In the genomic region with DNA sequence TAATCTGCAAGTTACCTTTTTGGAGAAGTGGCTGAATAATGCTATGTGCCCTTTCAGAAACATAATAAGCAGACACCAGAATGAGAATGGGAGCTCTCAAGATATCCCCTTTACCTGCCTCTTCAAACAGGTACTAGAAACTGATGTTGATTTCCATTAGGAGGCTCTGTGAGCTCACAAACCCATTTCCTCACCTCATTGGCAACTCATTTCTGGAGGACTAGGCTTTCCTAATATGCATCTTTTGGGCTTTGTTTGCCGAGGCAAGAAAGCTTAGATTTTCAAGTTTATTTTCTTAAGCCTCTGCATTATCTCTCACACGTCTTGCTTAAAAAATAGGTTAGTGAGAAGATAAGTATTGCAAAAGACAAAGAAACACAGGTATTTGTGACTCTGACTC, we compare ENCODE assay signal across 3 cellular contexts.
TF ChIP-seq lines count a peak whose summit lies in the region.

No MANE protein-coding gene starts in this region.

TF ChIP-seq in GM23338, 12 proteins besides CTCF, POLR2A, EP300 and RAD21 (continued from another document):
- TF ChIP-seq, protein P1, sequence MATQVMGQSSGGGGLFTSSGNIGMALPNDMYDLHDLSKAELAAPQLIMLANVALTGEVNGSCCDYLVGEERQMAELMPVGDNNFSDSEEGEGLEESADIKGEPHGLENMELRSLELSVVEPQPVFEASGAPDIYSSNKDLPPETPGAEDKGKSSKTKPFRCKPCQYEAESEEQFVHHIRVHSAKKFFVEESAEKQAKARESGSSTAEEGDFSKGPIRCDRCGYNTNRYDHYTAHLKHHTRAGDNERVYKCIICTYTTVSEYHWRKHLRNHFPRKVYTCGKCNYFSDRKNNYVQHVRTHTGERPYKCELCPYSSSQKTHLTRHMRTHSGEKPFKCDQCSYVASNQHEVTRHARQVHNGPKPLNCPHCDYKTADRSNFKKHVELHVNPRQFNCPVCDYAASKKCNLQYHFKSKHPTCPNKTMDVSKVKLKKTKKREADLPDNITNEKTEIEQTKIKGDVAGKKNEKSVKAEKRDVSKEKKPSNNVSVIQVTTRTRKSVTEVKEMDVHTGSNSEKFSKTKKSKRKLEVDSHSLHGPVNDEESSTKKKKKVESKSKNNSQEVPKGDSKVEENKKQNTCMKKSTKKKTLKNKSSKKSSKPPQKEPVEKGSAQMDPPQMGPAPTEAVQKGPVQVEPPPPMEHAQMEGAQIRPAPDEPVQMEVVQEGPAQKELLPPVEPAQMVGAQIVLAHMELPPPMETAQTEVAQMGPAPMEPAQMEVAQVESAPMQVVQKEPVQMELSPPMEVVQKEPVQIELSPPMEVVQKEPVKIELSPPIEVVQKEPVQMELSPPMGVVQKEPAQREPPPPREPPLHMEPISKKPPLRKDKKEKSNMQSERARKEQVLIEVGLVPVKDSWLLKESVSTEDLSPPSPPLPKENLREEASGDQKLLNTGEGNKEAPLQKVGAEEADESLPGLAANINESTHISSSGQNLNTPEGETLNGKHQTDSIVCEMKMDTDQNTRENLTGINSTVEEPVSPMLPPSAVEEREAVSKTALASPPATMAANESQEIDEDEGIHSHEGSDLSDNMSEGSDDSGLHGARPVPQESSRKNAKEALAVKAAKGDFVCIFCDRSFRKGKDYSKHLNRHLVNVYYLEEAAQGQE (IDR thresholded peaks at IDR 0.05; ENCODE audit: unreplicated experiment) = no peak
- TF ChIP-seq POLR2AphosphoS5 (IDR thresholded peaks at IDR 0.05; ENCODE audit: low read depth) = no peak
- TF ChIP-seq CREB1 (CRISPR knock-in tag; IDR thresholded peaks at IDR 0.05; ENCODE audit: low read depth) = no peak
- TF ChIP-seq ZNF331 (CRISPR knock-in tag; IDR thresholded peaks at IDR 0.05; ENCODE audit: low read depth) = no peak

TF ChIP-seq in WTC11, 78 proteins besides CTCF, POLR2A, EP300 and RAD21 (continued from another document):
- TF ChIP-seq, protein P2, sequence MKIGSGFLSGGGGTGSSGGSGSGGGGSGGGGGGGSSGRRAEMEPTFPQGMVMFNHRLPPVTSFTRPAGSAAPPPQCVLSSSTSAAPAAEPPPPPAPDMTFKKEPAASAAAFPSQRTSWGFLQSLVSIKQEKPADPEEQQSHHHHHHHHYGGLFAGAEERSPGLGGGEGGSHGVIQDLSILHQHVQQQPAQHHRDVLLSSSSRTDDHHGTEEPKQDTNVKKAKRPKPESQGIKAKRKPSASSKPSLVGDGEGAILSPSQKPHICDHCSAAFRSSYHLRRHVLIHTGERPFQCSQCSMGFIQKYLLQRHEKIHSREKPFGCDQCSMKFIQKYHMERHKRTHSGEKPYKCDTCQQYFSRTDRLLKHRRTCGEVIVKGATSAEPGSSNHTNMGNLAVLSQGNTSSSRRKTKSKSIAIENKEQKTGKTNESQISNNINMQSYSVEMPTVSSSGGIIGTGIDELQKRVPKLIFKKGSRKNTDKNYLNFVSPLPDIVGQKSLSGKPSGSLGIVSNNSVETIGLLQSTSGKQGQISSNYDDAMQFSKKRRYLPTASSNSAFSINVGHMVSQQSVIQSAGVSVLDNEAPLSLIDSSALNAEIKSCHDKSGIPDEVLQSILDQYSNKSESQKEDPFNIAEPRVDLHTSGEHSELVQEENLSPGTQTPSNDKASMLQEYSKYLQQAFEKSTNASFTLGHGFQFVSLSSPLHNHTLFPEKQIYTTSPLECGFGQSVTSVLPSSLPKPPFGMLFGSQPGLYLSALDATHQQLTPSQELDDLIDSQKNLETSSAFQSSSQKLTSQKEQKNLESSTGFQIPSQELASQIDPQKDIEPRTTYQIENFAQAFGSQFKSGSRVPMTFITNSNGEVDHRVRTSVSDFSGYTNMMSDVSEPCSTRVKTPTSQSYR (CRISPR knock-in tag; IDR thresholded peaks at IDR 0.05) = no peak
- TF ChIP-seq NR1H2 (CRISPR knock-in tag; IDR thresholded peaks at IDR 0.05) (no peak), NFE2L1 (CRISPR knock-in tag; IDR thresholded peaks at IDR 0.05) (no peak), SMAD4 (CRISPR knock-in tag; IDR thresholded peaks at IDR 0.05) (no peak), ELF4 (CRISPR knock-in tag; IDR thresholded peaks at IDR 0.05; ENCODE audit: low read depth) (no peak), SMAD3 (CRISPR knock-in tag; IDR thresholded peaks at IDR 0.05; ENCODE audit: borderline replicate concordance) (no peak), JUN (CRISPR knock-in tag; IDR thresholded peaks at IDR 0.05) (no peak)
- TF ChIP-seq, protein P3, sequence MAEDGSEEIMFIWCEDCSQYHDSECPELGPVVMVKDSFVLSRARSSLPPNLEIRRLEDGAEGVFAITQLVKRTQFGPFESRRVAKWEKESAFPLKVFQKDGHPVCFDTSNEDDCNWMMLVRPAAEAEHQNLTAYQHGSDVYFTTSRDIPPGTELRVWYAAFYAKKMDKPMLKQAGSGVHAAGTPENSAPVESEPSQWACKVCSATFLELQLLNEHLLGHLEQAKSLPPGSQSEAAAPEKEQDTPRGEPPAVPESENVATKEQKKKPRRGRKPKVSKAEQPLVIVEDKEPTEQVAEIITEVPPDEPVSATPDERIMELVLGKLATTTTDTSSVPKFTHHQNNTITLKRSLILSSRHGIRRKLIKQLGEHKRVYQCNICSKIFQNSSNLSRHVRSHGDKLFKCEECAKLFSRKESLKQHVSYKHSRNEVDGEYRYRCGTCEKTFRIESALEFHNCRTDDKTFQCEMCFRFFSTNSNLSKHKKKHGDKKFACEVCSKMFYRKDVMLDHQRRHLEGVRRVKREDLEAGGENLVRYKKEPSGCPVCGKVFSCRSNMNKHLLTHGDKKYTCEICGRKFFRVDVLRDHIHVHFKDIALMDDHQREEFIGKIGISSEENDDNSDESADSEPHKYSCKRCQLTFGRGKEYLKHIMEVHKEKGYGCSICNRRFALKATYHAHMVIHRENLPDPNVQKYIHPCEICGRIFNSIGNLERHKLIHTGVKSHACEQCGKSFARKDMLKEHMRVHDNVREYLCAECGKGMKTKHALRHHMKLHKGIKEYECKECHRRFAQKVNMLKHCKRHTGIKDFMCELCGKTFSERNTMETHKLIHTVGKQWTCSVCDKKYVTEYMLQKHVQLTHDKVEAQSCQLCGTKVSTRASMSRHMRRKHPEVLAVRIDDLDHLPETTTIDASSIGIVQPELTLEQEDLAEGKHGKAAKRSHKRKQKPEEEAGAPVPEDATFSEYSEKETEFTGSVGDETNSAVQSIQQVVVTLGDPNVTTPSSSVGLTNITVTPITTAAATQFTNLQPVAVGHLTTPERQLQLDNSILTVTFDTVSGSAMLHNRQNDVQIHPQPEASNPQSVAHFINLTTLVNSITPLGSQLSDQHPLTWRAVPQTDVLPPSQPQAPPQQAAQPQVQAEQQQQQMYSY (CRISPR knock-in tag; IDR thresholded peaks at IDR 0.05) = no peak

TF ChIP-seq in H1, 55 proteins besides CTCF, POLR2A, EP300 and RAD21 (continued from another document):
- no peak for TF ChIP-seq MAFK (IDR thresholded peaks at IDR 0.05; ENCODE audit: low read depth, low read length)
- no peak for TF ChIP-seq JUND (IDR thresholded peaks at IDR 0.05; ENCODE audit: low read length)
- TF ChIP-seq GABPA (IDR thresholded peaks at IDR 0.05; ENCODE audit: borderline replicate concordance, insufficient read depth, low read length) = no peak
- TF ChIP-seq ASH2L (IDR thresholded peaks at IDR 0.05; ENCODE audit: low read length) = no peak
- no peak for TF ChIP-seq TCF12 (IDR thresholded peaks at IDR 0.05; ENCODE audit: low read depth, low read length)
- TF ChIP-seq HDAC2 (IDR thresholded peaks at IDR 0.05; ENCODE audit: borderline replicate concordance in 1 of 2, low read depth in 2 of 2, low read length in 2 of 2) = no peak
- TF ChIP-seq, protein P4, sequence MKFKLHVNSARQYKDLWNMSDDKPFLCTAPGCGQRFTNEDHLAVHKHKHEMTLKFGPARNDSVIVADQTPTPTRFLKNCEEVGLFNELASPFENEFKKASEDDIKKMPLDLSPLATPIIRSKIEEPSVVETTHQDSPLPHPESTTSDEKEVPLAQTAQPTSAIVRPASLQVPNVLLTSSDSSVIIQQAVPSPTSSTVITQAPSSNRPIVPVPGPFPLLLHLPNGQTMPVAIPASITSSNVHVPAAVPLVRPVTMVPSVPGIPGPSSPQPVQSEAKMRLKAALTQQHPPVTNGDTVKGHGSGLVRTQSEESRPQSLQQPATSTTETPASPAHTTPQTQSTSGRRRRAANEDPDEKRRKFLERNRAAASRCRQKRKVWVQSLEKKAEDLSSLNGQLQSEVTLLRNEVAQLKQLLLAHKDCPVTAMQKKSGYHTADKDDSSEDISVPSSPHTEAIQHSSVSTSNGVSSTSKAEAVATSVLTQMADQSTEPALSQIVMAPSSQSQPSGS (IDR thresholded peaks at IDR 0.05; ENCODE audit: low read length) = no peak
